In genomic region chr2:8588831-8589191, GRCh38 we compare ENCODE assay signal across 15 cellular contexts.
"Had no signal": no experiment of that assay in that cellular context is flagged by ENCODE, and none has a peak within 500 bp of the region (broad histone marks: within the 10 kb centered on the region; RNA-seq: fewer than 3 reads in every experiment).

No MANE protein-coding gene starts in this region.

- H3K36me3 Mint-ChIP-seq: naive thymus-derived CD4-positive, alpha-beta T cell had no signal

- H3K27ac Mint-ChIP-seq: activated CD4-positive, alpha-beta T cell treated with anti-CD3 and anti-CD28 coated beads for 36 hours; activated T-helper 1 cell treated with anti-CD3 and anti-CD28 coated beads, Interleukin-12 subunit alpha, Interleukin-12 subunit beta, Interleukin-2, Interleukin-4 antibody, amounts not matched to agents 30 ng/mL and 10 ng/mL and 1 ng/mL, durations not matched to agents 14 hours and 24 hours and 36 hours; naive thymus-derived CD4-positive, alpha-beta T cell had no signal

- FAIRE-seq: keratinocyte, urothelium cell line had no signal

- H3K4me1 ChIP-seq: colonic mucosa, psoas muscle had no signal

- H3K9me3 ChIP-seq: adrenal gland, colonic mucosa, mucosa of descending colon, psoas muscle, right lobe of liver had no signal

- ATAC-seq: activated CD4-positive, alpha-beta T cell treated with anti-CD3 and anti-CD28 coated beads for 36 hours; esophagus mucosa; left lobe of liver; mucosa of descending colon; naive thymus-derived CD4-positive, alpha-beta T cell; psoas muscle; right lobe of liver had no signal

- H3K4me3 Mint-ChIP-seq: activated CD4-positive, alpha-beta T cell treated with anti-CD3 and anti-CD28 coated beads for 36 hours; activated T-helper 1 cell treated with anti-CD3 and anti-CD28 coated beads, Interleukin-12 subunit alpha, Interleukin-12 subunit beta, Interleukin-2, Interleukin-4 antibody, amounts not matched to agents 30 ng/mL and 10 ng/mL and 1 ng/mL, durations not matched to agents 14 hours and 24 hours and 36 hours; naive thymus-derived CD4-positive, alpha-beta T cell had no signal

- DNase-seq: activated CD4-positive, alpha-beta T cell treated with anti-CD3 and anti-CD28 coated beads for 36 hours; activated naive CD4-positive, alpha-beta T cell treated with Interleukin-2 at 50 U/mL for 16 hours; adrenal gland; colonic mucosa; mucosa of descending colon; naive thymus-derived CD4-positive, alpha-beta T cell; occipital lobe; psoas muscle; stimulated activated CD4-positive, alpha-beta T cell treated with anti-CD3 and anti-CD28 coated beads, Interleukin-1b, Interleukin-23, amount 100 ng/mL, for 48 hours had no signal

- H3K27me3 ChIP-seq: adrenal gland, colonic mucosa, right lobe of liver had no signal

- H3K4me3 ChIP-seq: adrenal gland, colonic mucosa, mucosa of descending colon, psoas muscle, right lobe of liver had no signal

- H3K9me3 Mint-ChIP-seq: activated T-helper 1 cell treated with anti-CD3 and anti-CD28 coated beads, Interleukin-12 subunit alpha, Interleukin-12 subunit beta, Interleukin-2, Interleukin-4 antibody, amounts not matched to agents 30 ng/mL and 10 ng/mL and 1 ng/mL, durations not matched to agents 14 hours and 24 hours and 36 hours; naive thymus-derived CD4-positive, alpha-beta T cell had no signal

- H3K36me3 ChIP-seq: adrenal gland, colonic mucosa, right lobe of liver had no signal

- H3K27ac ChIP-seq: adrenal gland, colonic mucosa, psoas muscle, right lobe of liver had no signal
